Comparison of ENCODE assay signal across 32 cellular contexts in the genomic region with DNA sequence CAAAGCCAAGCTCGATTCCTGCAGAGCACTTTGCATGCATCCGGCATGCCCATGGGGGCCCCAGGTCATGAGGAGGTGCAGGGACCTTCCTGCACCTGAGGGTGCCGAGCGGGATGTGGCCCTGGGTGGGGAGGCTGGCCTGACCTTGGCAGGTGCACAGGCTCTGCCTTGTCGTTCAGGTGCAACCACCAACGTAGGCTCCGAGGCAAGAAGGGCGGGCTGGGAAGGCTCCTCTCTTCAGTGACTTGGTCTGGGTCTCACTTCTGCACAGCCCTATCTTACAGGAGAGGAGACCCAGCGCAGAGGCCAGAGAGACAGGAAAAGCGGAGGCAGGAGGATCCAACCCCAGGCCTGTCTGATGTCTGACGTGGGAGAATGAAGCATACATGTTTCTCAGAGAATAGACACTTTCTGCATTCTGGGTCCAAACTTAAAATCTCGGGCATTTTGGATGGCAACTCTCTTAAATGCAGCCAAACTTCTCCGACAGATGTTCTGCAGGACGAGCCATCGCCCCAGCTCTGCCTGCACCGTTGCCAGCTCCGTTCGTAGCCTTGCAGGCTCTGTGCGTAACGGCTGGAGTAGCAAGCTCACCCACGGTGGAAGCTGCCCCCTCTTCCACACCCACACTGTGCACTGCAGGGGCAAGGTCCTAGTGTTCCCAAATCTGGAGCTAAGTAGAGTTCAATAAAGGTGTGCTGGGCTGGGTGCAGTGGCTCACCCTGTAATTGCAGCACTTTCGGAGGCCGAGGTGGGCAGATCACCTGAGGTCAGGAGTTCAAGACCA.
"Had no signal": no experiment of that assay in that cellular context is flagged by ENCODE, and none has a peak within 500 bp of the region (broad histone marks: within the 10 kb centered on the region; RNA-seq: fewer than 3 reads in every experiment).

No MANE protein-coding gene starts in this region.

- H3K27me3 ChIP-seq: heart left ventricle, left lung, neural progenitor cell, pancreas, stomach, testis, thyroid gland, transverse colon, upper lobe of right lung had no signal

- H3K9me3 ChIP-seq: heart left ventricle, left lung, lower lobe of right lung, pancreas, prostate gland, stomach, testis, thyroid gland, transverse colon, upper lobe of right lung had no signal

- FAIRE-seq: islet of Langerhans, pancreas, urothelium cell line had no signal

- H3K4me3 ChIP-seq: heart left ventricle, left lung, lower lobe of right lung, neural progenitor cell, pancreas, prostate gland, skin epidermis, stomach, testis, thyroid gland, transverse colon, upper lobe of right lung had no signal

- ATAC-seq: heart left ventricle; left cardiac atrium; left lung; lower lobe of right lung; naive thymus-derived CD8-positive, alpha-beta T cell; pancreas; right cardiac atrium; sciatic nerve; stimulated activated naive B cell treated with anti-CD40 and anti-IgM and Interleukin-4, amounts not matched to agents 10 μg/mL and 1 μg/mL and 100 μg/mL, for 72 hours; stimulated activated naive CD8-positive, alpha-beta T cell treated with anti-CD3 and anti-CD28 coated beads, Interleukin-15, Interleukin-2, amounts not matched to agents 100 U/mL and 50 U/mL, for 24 hours; upper lobe of right lung had no signal

- H3K27ac Mint-ChIP-seq: naive thymus-derived CD8-positive, alpha-beta T cell; nephron progenitor cell; neural progenitor cell; stimulated activated naive B cell treated with anti-CD40 and anti-IgM and Interleukin-4, amounts not matched to agents 10 μg/mL and 1 μg/mL and 100 μg/mL, for 72 hours had no signal

- H3K36me3 Mint-ChIP-seq: immature natural killer cell; naive thymus-derived CD8-positive, alpha-beta T cell; neural progenitor cell; stimulated activated naive B cell treated with anti-CD40 and anti-IgM and Interleukin-4, amounts not matched to agents 10 μg/mL and 1 μg/mL and 100 μg/mL, for 72 hours had no signal

- H3K4me1 Mint-ChIP-seq: immature natural killer cell; nephron progenitor cell; stimulated activated naive B cell treated with anti-CD40 and anti-IgM and Interleukin-4, amounts not matched to agents 10 μg/mL and 1 μg/mL and 100 μg/mL, for 72 hours had no signal

- H3K9ac ChIP-seq: neural progenitor cell had no signal

- H3K4me2 ChIP-seq: neural progenitor cell had no signal

- H2AFZ ChIP-seq: neural progenitor cell had no signal

- H3K27ac ChIP-seq: left lung, lower lobe of right lung, neural progenitor cell, pancreas, prostate gland, skin epidermis, testis, thyroid gland, transverse colon, upper lobe of right lung had no signal

- H3K4me3 Mint-ChIP-seq: immature natural killer cell; naive thymus-derived CD8-positive, alpha-beta T cell; nephron progenitor cell; neural progenitor cell; stimulated activated naive B cell treated with anti-CD40 and anti-IgM and Interleukin-4, amounts not matched to agents 10 μg/mL and 1 μg/mL and 100 μg/mL, for 72 hours had no signal

- H3K36me3 ChIP-seq: heart left ventricle, left lung, lower lobe of right lung, neural progenitor cell, pancreas, prostate gland, stomach, thyroid gland, transverse colon, upper lobe of right lung had no signal

- H3K4me1 ChIP-seq: left lung, lower lobe of right lung, neural progenitor cell, pancreas, prostate gland, thyroid gland, transverse colon, upper lobe of right lung had no signal

- DNase-seq: heart left ventricle; hypothalamus; immature natural killer cell; kidney glomerular epithelial cell; left cardiac atrium; left lung; lower lobe of right lung; mammary epithelial cell; mesenchymal stem cell; naive thymus-derived CD8-positive, alpha-beta T cell; nephron progenitor cell; pancreas; posterior cingulate gyrus; retina; right cardiac atrium; stimulated activated CD4-positive, alpha-beta T cell treated with anti-CD3 and anti-CD28 coated beads, Interleukin-12 subunit alpha, Interleukin-12 subunit beta, amount 100 ng/mL, for 4 hours; stimulated activated CD4-positive, alpha-beta T cell treated with anti-CD3 and anti-CD28 coated beads, Interleukin-15, amount 100 ng/mL, for 24 hours; stimulated activated CD4-positive, alpha-beta T cell treated with anti-CD3 and anti-CD28 coated beads, Interleukin-2, amount 100 ng/mL, for 24 hours; stimulated activated CD4-positive, alpha-beta T cell treated with anti-CD3 and anti-CD28 coated beads, Interleukin-4, amount 100 ng/mL, for 1 hour; stimulated activated naive B cell treated with anti-CD40 and anti-IgM and Interleukin-4, amounts not matched to agents 10 μg/mL and 1 μg/mL and 100 μg/mL, for 72 hours; stimulated activated naive CD8-positive, alpha-beta T cell treated with anti-CD3 and anti-CD28 coated beads, Interleukin-15, Interleukin-2, amounts not matched to agents 100 U/mL and 50 U/mL, for 24 hours; stomach; testis; thyroid gland; transverse colon; upper lobe of right lung had no signal

- H3K9me3 Mint-ChIP-seq: immature natural killer cell; naive thymus-derived CD8-positive, alpha-beta T cell; neural progenitor cell; stimulated activated naive B cell treated with anti-CD40 and anti-IgM and Interleukin-4, amounts not matched to agents 10 μg/mL and 1 μg/mL and 100 μg/mL, for 72 hours had no signal
